1 cellular context compared by ENCODE assay signal in genomic region chr1:170531758-170532657, GRCh38.
A peak's percentile ranks its signal among the peaks of the same experiment; 100 is the strongest.
TF ChIP-seq lines count a peak whose summit lies in the region.

Gene GORAB (plus strand): TSS chr1:170532166. CDS start chr1:170532224, 58 bp downstream.

TF ChIP-seq in K562, 482 proteins besides CTCF, POLR2A, EP300 and RAD21 (continued from another document and continues in another):
- TF ChIP-seq E4F1 (CRISPR knock-in tag; IDR thresholded peaks at IDR 0.05; ENCODE audit: borderline replicate concordance), result no peak
- no peak; the same call in 1 of the 2 replicates for TF ChIP-seq BRD4 (IDR thresholded peaks at IDR 0.05)
- no peak for TF ChIP-seq GABPB2 (CRISPR knock-in tag; conservative IDR thresholded peaks at IDR 0.05)
- TF ChIP-seq NCOA6 (IDR thresholded peaks at IDR 0.05), result no peak
- no peak for TF ChIP-seq ZNF277 (CRISPR knock-in tag; IDR thresholded peaks at IDR 0.05; ENCODE audit: borderline replicate concordance)
- TF ChIP-seq ZNF639 (CRISPR knock-in tag; conservative IDR thresholded peaks at IDR 0.05 in 1 of 2, IDR thresholded peaks at IDR 0.05 in 1 of 2), result peak in 1 of 2 experiments; percentile 73; a peak in 2 of 4 replicates
- TF ChIP-seq SP2 (IDR thresholded peaks at IDR 0.05; ENCODE audit: extremely low read depth, low read depth, low read length, poor library complexity, severe bottlenecking), result no peak
- TF ChIP-seq HMG20B (CRISPR knock-in tag; IDR thresholded peaks at IDR 0.05), result no peak
- no peak for TF ChIP-seq ZBTB33 (CRISPR knock-in tag; IDR thresholded peaks at IDR 0.05)
- TF ChIP-seq NR4A1 (CRISPR knock-in tag; IDR thresholded peaks at IDR 0.05), result peak; percentile 68; the same call in 1 of the 2 replicates
- TF ChIP-seq NR4A1 (tag; IDR thresholded peaks at IDR 0.05), result no peak
- no peak for TF ChIP-seq THRAP3 (IDR thresholded peaks at IDR 0.05; ENCODE audit: borderline replicate concordance)
- no peak for TF ChIP-seq NFE2L1 (tag; IDR thresholded peaks at IDR 0.05; ENCODE audit: borderline replicate concordance, low read depth)
- no peak; a peak in 1 of 3 replicates for TF ChIP-seq CBX3 (IDR thresholded peaks at IDR 0.05; ENCODE audit: borderline replicate concordance in 1 of 2, low read length in 2 of 2)
- no peak for TF ChIP-seq TCF7 (IDR thresholded peaks at IDR 0.05; ENCODE audit: borderline replicate concordance)
- TF ChIP-seq IRF1 (CRISPR knock-in tag; IDR thresholded peaks at IDR 0.05; ENCODE audit: borderline replicate concordance), result no peak
- TF ChIP-seq E2F8 (IDR thresholded peaks at IDR 0.05; ENCODE audit: low read depth, partially characterized antibody), result peak; percentile 95
- peak; percentile 23 to 41; a peak in 3 of 4 replicates for TF ChIP-seq KDM1A (IDR thresholded peaks at IDR 0.05)
- TF ChIP-seq ETS1 (conservative IDR thresholded peaks at IDR 0.05; ENCODE audit: control insufficient read depth, low read depth, low read length), result 0 out of 2 replicates have a peak, but pooled peaks have one; percentile 38
- no peak for TF ChIP-seq ZNF224 (CRISPR knock-in tag; IDR thresholded peaks at IDR 0.05)
- TF ChIP-seq EHMT2 (IDR thresholded peaks at IDR 0.05), result peak; percentile 83
- no peak for TF ChIP-seq NR3C1 (CRISPR knock-in tag; IDR thresholded peaks at IDR 0.05)
- TF ChIP-seq ARID3B (CRISPR knock-in tag; IDR thresholded peaks at IDR 0.05; ENCODE audit: borderline replicate concordance), result no peak
- peak; percentile 29; the same call in 1 of the 2 replicates for TF ChIP-seq GMEB1 (CRISPR knock-in tag; IDR thresholded peaks at IDR 0.05)
- TF ChIP-seq SRF (CRISPR knock-in tag; IDR thresholded peaks at IDR 0.05), result peak in 1 of 2 experiments; percentile 38; a peak in 1 of 4 replicates
- TF ChIP-seq ATF7 (IDR thresholded peaks at IDR 0.05), result peak; percentile 70; the same call in 1 of the 2 replicates
- peak; percentile 96 for TF ChIP-seq POLR2G (IDR thresholded peaks at IDR 0.05; ENCODE audit: low read depth, low read length)
- peak; percentile 78 for TF ChIP-seq DIDO1 (tag; IDR thresholded peaks at IDR 0.05; ENCODE audit: low read depth)
- no peak for TF ChIP-seq ZNF280B (CRISPR knock-in tag; IDR thresholded peaks at IDR 0.05)
- peak; percentile 56; the same call in 1 of the 2 replicates for TF ChIP-seq POLR2AphosphoS2 (IDR thresholded peaks at IDR 0.05; ENCODE audit: low read length)
- peak; percentile 69; the same call in 1 of the 2 replicates for TF ChIP-seq ZNF644 (tag; IDR thresholded peaks at IDR 0.05; ENCODE audit: low read depth)
- peak; percentile 63; the same call in 1 of the 2 replicates for TF ChIP-seq ATF4 (CRISPR knock-in tag; IDR thresholded peaks at IDR 0.05)
- TF ChIP-seq NEUROD1 (IDR thresholded peaks at IDR 0.05; ENCODE audit: borderline replicate concordance, low read depth, low read length, partially characterized antibody), result peak; percentile 60
- no peak for TF ChIP-seq TCF15 (CRISPR knock-in tag; IDR thresholded peaks at IDR 0.05)
- TF ChIP-seq FOXJ2 (tag; IDR thresholded peaks at IDR 0.05), result peak; percentile 65; the same call in 1 of the 2 replicates
- no peak for TF ChIP-seq MITF (IDR thresholded peaks at IDR 0.05)
